Comparison of ENCODE assay signal across 8 cellular contexts in genomic region chr3:196287405-196288140, GRCh38. TPM values are rescaled to one million over a fixed set of nuclear protein-coding genes. Genes with fewer than 3 reads are reported as not detected.
A peak's percentile ranks its signal among the peaks of the same experiment; 100 is the strongest.
DNase-seq lines count a peak whose midpoint lies in the region; ATAC-seq and TF ChIP-seq lines count a peak whose summit lies in the region.

PCYT1A (minus strand) TSS chr3:196287726; CDS start chr3:196270531, 17,195 bp downstream.

- H2BK12ac ChIP-seq in neuronal stem cell (ENCODE audit: low read length) = no peak within 1 kb of the TSS

- H3K27ac Mint-ChIP-seq in activated naive CD4-positive, alpha-beta T cell treated with anti-CD3 and anti-CD28 coated beads, Interleukin-2, amount 10 ng/mL, durations not matched to agents 7 days and 5 days = peak within 1 kb of the TSS; percentile 94

- TF ChIP-seq POLR2A in gastroesophageal sphincter (IDR thresholded peaks at IDR 0.05) = peak; percentile 69 to 73

- TF ChIP-seq EP300 in gastroesophageal sphincter (IDR thresholded peaks at IDR 0.05) = no peak

- H3K4me2 ChIP-seq in neuronal stem cell (ENCODE audit: insufficient read depth, low read length, poor library complexity, severe bottlenecking) = peak within 1 kb of the TSS; percentile 80

- H3K27ac ChIP-seq in HEK293 (ENCODE audit: extremely low read depth, low read depth, low read length) = peak within 1 kb of the TSS; percentile 57; the same call in 1 of the 2 replicates
- H3K27ac ChIP-seq in gastroesophageal sphincter = peak within 1 kb of the TSS; percentile 71 to 92 (median 88)
- H3K27ac ChIP-seq in neuronal stem cell (replicated peaks; ENCODE audit: low read length) = peak within 1 kb of the TSS; percentile 86
- peak within 1 kb of the TSS; percentile 96 for H3K27ac ChIP-seq in subcutaneous abdominal adipose tissue (ENCODE audit: low read depth, low read length)

- peak within 1 kb of the TSS; percentile 0 for H3K14ac ChIP-seq in neuronal stem cell (ENCODE audit: low read length)

- H3K23ac ChIP-seq in neuronal stem cell (ENCODE audit: low read depth, low read length, poor library complexity) = peak within 1 kb of the TSS; percentile 95

- H3K4me1 ChIP-seq in HEK293 (ENCODE audit: control insufficient read depth, insufficient read depth, low read length) (no peaks in the 10 kb centered on the region; the same call in 1 of the 2 replicates), gastroesophageal sphincter (peaks cover 0 to 50% (median 27%) of the 10 kb centered on the region in 3 donors), neuronal stem cell (ENCODE audit: control insufficient read depth in 2 of 2, insufficient read depth in 1 of 2, low read depth in 1 of 2, low read length in 2 of 2) (peaks cover 0 to 2% of the 10 kb centered on the region in 2 donors), subcutaneous abdominal adipose tissue (ENCODE audit: control insufficient read depth in 5 of 5, insufficient read depth in 5 of 5, low read length in 5 of 5) (peaks cover 0 to 54% (median 49%) of the 10 kb centered on the region in 5 donors)

- H3K27me3 Mint-ChIP-seq in activated naive CD4-positive, alpha-beta T cell treated with anti-CD3 and anti-CD28 coated beads, Interleukin-2, amount 10 ng/mL, durations not matched to agents 7 days and 5 days = no peaks in the 10 kb centered on the region

- peaks cover 25% of the 10 kb centered on the region for H3K36me3 Mint-ChIP-seq in activated naive CD4-positive, alpha-beta T cell treated with anti-CD3 and anti-CD28 coated beads, Interleukin-2, amount 10 ng/mL, durations not matched to agents 7 days and 5 days

- H3K9me3 Mint-ChIP-seq in activated naive CD4-positive, alpha-beta T cell treated with anti-CD3 and anti-CD28 coated beads, Interleukin-2, amount 10 ng/mL, durations not matched to agents 7 days and 5 days = no peaks in the 10 kb centered on the region

- WGBS in gastroesophageal sphincter (ENCODE audit: low coverage in 1 of 2), 2 donors = 0% methylated on average over 1 to 8 of the region's 60 CpGs
- no CpG with 5 or more reads among the region's 60 CpGs for WGBS in neuronal stem cell (ENCODE audit: extremely low coverage in 2 of 2, insufficient read length in 2 of 2, insufficient replicate concordance in 1 of 2), 2 donors

- H2BK15ac ChIP-seq in neuronal stem cell (ENCODE audit: low read length) = no peak within 1 kb of the TSS

- H2AFZ ChIP-seq in neuronal stem cell (ENCODE audit: low read length) = peak within 1 kb of the TSS; percentile 84

- H3K27me3 ChIP-seq in gastroesophageal sphincter (no peaks in the 10 kb centered on the region), neuronal stem cell (ENCODE audit: control insufficient read depth in 3 of 3, insufficient read depth in 3 of 3, low read depth in 1 of 3, low read length in 3 of 3) (no peaks in the 10 kb centered on the region), subcutaneous abdominal adipose tissue (ENCODE audit: control insufficient read depth in 5 of 5, insufficient read depth in 4 of 5, low read length in 5 of 5) (no peaks in the 10 kb centered on the region)

- peak; percentile 98 for ATAC-seq in gastroesophageal sphincter

- no peaks in the 10 kb centered on the region for H3K36me3 ChIP-seq in HEK293 (ENCODE audit: control insufficient read depth in 2 of 2, insufficient read depth in 1 of 2, low read length in 2 of 2)
- no peaks in the 10 kb centered on the region for H3K36me3 ChIP-seq in gastroesophageal sphincter
- peaks cover 1 to 7% of the 10 kb centered on the region in 2 donors for H3K36me3 ChIP-seq in neuronal stem cell (replicated peaks in 1 of 2; ENCODE audit: control insufficient read depth in 2 of 2, insufficient read depth in 2 of 2, low read length in 2 of 2)
- H3K36me3 ChIP-seq in subcutaneous abdominal adipose tissue (ENCODE audit: control insufficient read depth in 5 of 5, insufficient read depth in 5 of 5, low read length in 5 of 5) = no peaks in the 10 kb centered on the region

- TF ChIP-seq CTCF in HEK293 (tag by site-specific recombination; IDR thresholded peaks at IDR 0.05) = no peak
- no peak for TF ChIP-seq CTCF in gastroesophageal sphincter (IDR thresholded peaks at IDR 0.05)

- no peak within 1 kb of the TSS for H3K4ac ChIP-seq in neuronal stem cell (ENCODE audit: low read length)

- H3K9me3 ChIP-seq in HEK293 (ENCODE audit: control insufficient read depth, insufficient read depth, low read depth, low read length) (no peaks in the 10 kb centered on the region), gastroesophageal sphincter (no peaks in the 10 kb centered on the region), neuronal stem cell (replicated peaks in 1 of 2; ENCODE audit: control insufficient read depth in 2 of 2, insufficient read depth in 1 of 2, low read depth in 1 of 2, low read length in 2 of 2) (no peaks in the 10 kb centered on the region), subcutaneous abdominal adipose tissue (ENCODE audit: control insufficient read depth in 5 of 5, low read length in 5 of 5) (no peaks in the 10 kb centered on the region)

- no peak within 1 kb of the TSS for H2BK120ac ChIP-seq in neuronal stem cell (ENCODE audit: low read depth, low read length)

- DNase-seq in G401 (ENCODE audit: low spot score) (peak; percentile 98), MV-4-11 (lab: John Stamatoyannopoulos, UW) (peak; percentile 94), SK-N-DZ (ENCODE audit: low spot score) (peak; percentile 98), neuronal stem cell (ENCODE audit: low spot score) (peak; percentile 90)
- peak; percentile 87 for DNase-seq in activated naive CD4-positive, alpha-beta T cell treated with anti-CD3 and anti-CD28 coated beads, Interleukin-2, amount 10 ng/mL, durations not matched to agents 7 days and 5 days

- peak within 1 kb of the TSS; percentile 30 for H2AK5ac ChIP-seq in neuronal stem cell (ENCODE audit: low read depth, low read length)

- in situ Hi-C loops in G401 (cut with HindIII; ENCODE audit: low sequenced_read_pairs) = no loop called here

- H4K91ac ChIP-seq in neuronal stem cell (ENCODE audit: low read depth, low read length, poor library complexity) = peak within 1 kb of the TSS; percentile 90

- H3K18ac ChIP-seq in neuronal stem cell (ENCODE audit: low read length) = peak within 1 kb of the TSS; percentile 97

- POLR2A ChIA-PET in HEK293 (lab: Yijun Ruan, JAX) = interaction anchor here (0.7 to 1.0 kb wide), 2 partner anchors 17 to 30 kb away, joined by 3 to 4 read pairs; no protein-coding TSS in a partner anchor

- H3K4me3 ChIP-seq in HEK293 (ENCODE audit: low read depth, low read length) (peak within 1 kb of the TSS; percentile 93), gastroesophageal sphincter (peak within 1 kb of the TSS; percentile 58 to 70), neuronal stem cell (ENCODE audit: low read length in 2 of 2) (peak within 1 kb of the TSS; percentile 68 to 97), subcutaneous abdominal adipose tissue (ENCODE audit: low read depth in 1 of 5, low read length in 5 of 5) (peak within 1 kb of the TSS; percentile 87 to 99 (median 95))

- H2BK5ac ChIP-seq in neuronal stem cell (ENCODE audit: low read length) = no peak within 1 kb of the TSS

- H4K8ac ChIP-seq in neuronal stem cell (ENCODE audit: low read depth, low read length) = no peak within 1 kb of the TSS

- H3K9ac ChIP-seq in neuronal stem cell (ENCODE audit: low read depth, low read length, poor library complexity) = peak within 1 kb of the TSS; percentile 96
- H3K9ac ChIP-seq in subcutaneous abdominal adipose tissue (ENCODE audit: low read length in 5 of 5) = peak within 1 kb of the TSS; percentile 81 to 100 (median 97)

- H3K79me1 ChIP-seq in neuronal stem cell (ENCODE audit: low read depth, low read length) = no peaks in the 10 kb centered on the region

- H3K4me3 Mint-ChIP-seq in activated naive CD4-positive, alpha-beta T cell treated with anti-CD3 and anti-CD28 coated beads, Interleukin-2, amount 10 ng/mL, durations not matched to agents 7 days and 5 days = peak within 1 kb of the TSS; percentile 98

- CTCF ChIA-PET in HEK293 (lab: Yijun Ruan, JAX) = interaction anchor here (0.7 kb wide), 1 partner anchor 68 kb away, joined by 3 read pairs; no protein-coding TSS in a partner anchor
- CTCF ChIA-PET in activated naive CD4-positive, alpha-beta T cell treated with anti-CD3 and anti-CD28 coated beads, Interleukin-2, amount 10 ng/mL, durations not matched to agents 7 days and 5 days (lab: Charles Lee) = no interaction called here

- peaks cover 48% of the 10 kb centered on the region for H3K4me1 Mint-ChIP-seq in activated naive CD4-positive, alpha-beta T cell treated with anti-CD3 and anti-CD28 coated beads, Interleukin-2, amount 10 ng/mL, durations not matched to agents 7 days and 5 days

TF ChIP-seq in HEK293, 187 proteins besides CTCF, POLR2A, EP300 and RAD21 (continues in another document):
- TF ChIP-seq ZNF560 (tag by site-specific recombination; IDR thresholded peaks at IDR 0.05; ENCODE audit: borderline replicate concordance) = no peak
- TF ChIP-seq ZNF121 (tag by site-specific recombination; IDR thresholded peaks at IDR 0.05) = peak; percentile 82
- peak; percentile 49; the same call in 1 of the 2 replicates for TF ChIP-seq ZNF366 (tag by site-specific recombination; conservative IDR thresholded peaks at IDR 0.05)
- TF ChIP-seq ZNF677 (tag by site-specific recombination; IDR thresholded peaks at IDR 0.05) = peak; percentile 54; the same call in 1 of the 2 replicates
- 0 out of 2 replicates have a peak, but pooled peaks have one; percentile 16 for TF ChIP-seq PRDM1 (tag by site-specific recombination; IDR thresholded peaks at IDR 0.05)
- peak; percentile 64 for TF ChIP-seq ZNF24 (tag by site-specific recombination; IDR thresholded peaks at IDR 0.05)
- peak; percentile 48 for TF ChIP-seq GLIS1 (tag by site-specific recombination; IDR thresholded peaks at IDR 0.05)
- TF ChIP-seq ZNF561 (tag by site-specific recombination; IDR thresholded peaks at IDR 0.05; ENCODE audit: borderline replicate concordance) = peak; percentile 59; the same call in 1 of the 2 replicates
- TF ChIP-seq ZBTB6 (tag by site-specific recombination; IDR thresholded peaks at IDR 0.05) = no peak
- peak; percentile 55 for TF ChIP-seq REPIN1 (tag by site-specific recombination; IDR thresholded peaks at IDR 0.05; ENCODE audit: low read depth)

RNA-seq across cellular contexts. Expression of gene PCYT1A, which starts in this region (rescaled TPM):
- 41.4 and 47.9 TPM in 2 replicates for total RNA-seq in G401 (2014; rRNA removed; shearing (Covaris generic))
- polyA plus RNA-seq in SK-N-DZ (2014; cell fraction: cytosol; rRNA removed) = 29.6 and 33.9 TPM in 2 replicates
- 34.6 and 45.0 TPM in 2 replicates for polyA plus RNA-seq in SK-N-DZ (2014; cell fraction: nucleus; rRNA removed)
- total RNA-seq in gastroesophageal sphincter = 10 to 100 TPM; 60.3 to 92.6 (median 81.0) TPM
- polyA plus RNA-seq in neuronal stem cell (2013, experiment 1 of 2) = 9.4 TPM
- 10.5 TPM for polyA plus RNA-seq in neuronal stem cell (2013, experiment 2 of 2)

Comparison
In these comparisons a context has a peak if more than half of its experiments do, and no peak if none do; other contexts are left out.
1. Peak in every context shown above with its lines: DNase-seq, ATAC-seq, H3K4me3 ChIP-seq and H3K27ac ChIP-seq.